Comparison of ENCODE assay signal across 29 cellular contexts in genomic region chr9:131934673-131935072, GRCh38.
"Had no signal": no experiment of that assay in that cellular context is flagged by ENCODE, and none has a peak within 500 bp of the region (broad histone marks: within the 10 kb centered on the region; RNA-seq: fewer than 3 reads in every experiment).

No MANE protein-coding gene starts in this region.

- H3K4me1 ChIP-seq: stomach, suprapubic skin, testis, tibial artery, tibial nerve, transverse colon, upper lobe of left lung, upper lobe of right lung, uterus, vagina had no signal

- DNase-seq: stimulated activated CD4-positive, alpha-beta T cell treated with anti-CD3 and anti-CD28 coated beads, Interleukin-2, amount 100 ng/mL, for 48 hours; stimulated activated CD4-positive, alpha-beta T cell treated with anti-CD3 and anti-CD28 coated beads, Interleukin-4, amount 100 ng/mL, for 1 hour; stimulated activated CD4-positive, alpha-beta T cell treated with anti-CD3 and anti-CD28 coated beads, Interleukin-4, amount 100 ng/mL, for 24 hours; stimulated activated CD4-positive, alpha-beta T cell treated with anti-CD3 and anti-CD28 coated beads, Interleukin-4, amount 100 ng/mL, for 4 hours; stimulated activated CD8-positive, alpha-beta memory T cell treated with anti-CD3 and anti-CD28 coated beads, Interleukin-4, amount 100 ng/mL, for 48 hours; stimulated activated naive B cell treated with anti-CD40 and anti-IgM and Interleukin-4, amounts not matched to agents 10 μg/mL and 1 μg/mL and 100 μg/mL, for 72 hours; stimulated activated naive CD4-positive, alpha-beta T cell; stimulated activated naive CD4-positive, alpha-beta T cell treated with Interleukin-2 at 50 U/mL for 16 hours; stimulated activated naive CD8-positive, alpha-beta T cell treated with anti-CD3 and anti-CD28 coated beads, Interleukin-15, amount 100 ng/mL, for 72 hours; stimulated activated naive CD8-positive, alpha-beta T cell treated with anti-CD3 and anti-CD28 coated beads, Interleukin-15, Interleukin-2, amounts not matched to agents 100 U/mL and 50 U/mL, for 24 hours; stomach; substantia nigra; testis; thyroid gland; tibial artery; transverse colon; trophoblast cell; upper lobe of left lung; upper lobe of right lung; uterus had no signal

- FAIRE-seq: urothelium cell line had no signal

- ATAC-seq: stimulated activated effector memory CD8-positive, alpha-beta T cell treated with anti-CD3 and anti-CD28 coated beads, Interleukin-12 subunit alpha, Interleukin-12 subunit beta, amount 100 ng/mL, for 72 hours; stimulated activated memory B cell treated with anti-CD40 and anti-IgM and Interleukin-4, amounts not matched to agents 10 μg/mL and 1 μg/mL and 100 μg/mL, for 72 hours; stimulated activated naive B cell treated with anti-CD40 and anti-IgM and Interleukin-4, amounts not matched to agents 10 μg/mL and 1 μg/mL and 100 μg/mL, for 72 hours; stimulated activated naive CD8-positive, alpha-beta T cell treated with anti-CD3 and anti-CD28 coated beads, Interleukin-15, amount 100 ng/mL, for 72 hours; stimulated activated naive CD8-positive, alpha-beta T cell treated with anti-CD3 and anti-CD28 coated beads, Interleukin-15, Interleukin-2, amounts not matched to agents 100 U/mL and 50 U/mL, for 24 hours; upper lobe of right lung had no signal

- H3K4me3 ChIP-seq: stomach, suprapubic skin, testis, thoracic aorta, thyroid gland, tibial artery, tibial nerve, transverse colon, upper lobe of left lung, upper lobe of right lung, uterus, vagina had no signal

- H3K27ac Mint-ChIP-seq: stimulated activated effector memory CD8-positive, alpha-beta T cell treated with anti-CD3 and anti-CD28 coated beads, Interleukin-12 subunit alpha, Interleukin-12 subunit beta, amount 100 ng/mL, for 72 hours; stimulated activated memory B cell treated with anti-CD40 and anti-IgM and Interleukin-4, amounts not matched to agents 10 μg/mL and 1 μg/mL and 100 μg/mL, for 72 hours; stimulated activated naive B cell treated with anti-CD40 and anti-IgM and Interleukin-4, amounts not matched to agents 10 μg/mL and 1 μg/mL and 100 μg/mL, for 72 hours; stimulated activated naive CD8-positive, alpha-beta T cell treated with anti-CD3 and anti-CD28 coated beads, Interleukin-15, amount 100 ng/mL, for 72 hours; stimulated activated naive CD8-positive, alpha-beta T cell treated with anti-CD3 and anti-CD28 coated beads, Interleukin-15, Interleukin-2, amounts not matched to agents 100 ng/mL and 50 ng/mL, for 24 hours; type B pancreatic cell had no signal

- H3K27me3 ChIP-seq: stomach, suprapubic skin, testis, thyroid gland, tibial artery, tibial nerve, transverse colon, upper lobe of left lung, upper lobe of right lung, uterus, vagina had no signal

- H3K36me3 ChIP-seq: uterus had no signal

- H3K27me3 Mint-ChIP-seq: stimulated activated memory B cell treated with anti-CD40 and anti-IgM and Interleukin-4, amounts not matched to agents 10 μg/mL and 1 μg/mL and 100 μg/mL, for 72 hours; stimulated activated naive B cell treated with anti-CD40 and anti-IgM and Interleukin-4, amounts not matched to agents 10 μg/mL and 1 μg/mL and 100 μg/mL, for 72 hours; stimulated activated naive CD8-positive, alpha-beta T cell treated with anti-CD3 and anti-CD28 coated beads, Interleukin-15, amount 100 ng/mL, for 72 hours; stimulated activated naive CD8-positive, alpha-beta T cell treated with anti-CD3 and anti-CD28 coated beads, Interleukin-15, Interleukin-2, amounts not matched to agents 100 ng/mL and 50 ng/mL, for 24 hours; type B pancreatic cell had no signal

- H3K9me3 Mint-ChIP-seq: stimulated activated effector memory CD8-positive, alpha-beta T cell treated with anti-CD3 and anti-CD28 coated beads, Interleukin-12 subunit alpha, Interleukin-12 subunit beta, amount 100 ng/mL, for 72 hours; stimulated activated memory B cell treated with anti-CD40 and anti-IgM and Interleukin-4, amounts not matched to agents 10 μg/mL and 1 μg/mL and 100 μg/mL, for 72 hours; stimulated activated naive CD8-positive, alpha-beta T cell treated with anti-CD3 and anti-CD28 coated beads, Interleukin-15, amount 100 ng/mL, for 72 hours; stimulated activated naive CD8-positive, alpha-beta T cell treated with anti-CD3 and anti-CD28 coated beads, Interleukin-15, Interleukin-2, amounts not matched to agents 100 ng/mL and 50 ng/mL, for 24 hours had no signal

- H3K27ac ChIP-seq: stomach, suprapubic skin, testis, thoracic aorta, thyroid gland, tibial artery, tibial nerve, transverse colon, upper lobe of left lung, upper lobe of right lung, uterus, vagina had no signal

- H3K4me3 Mint-ChIP-seq: stimulated activated effector memory CD8-positive, alpha-beta T cell treated with anti-CD3 and anti-CD28 coated beads, Interleukin-12 subunit alpha, Interleukin-12 subunit beta, amount 100 ng/mL, for 72 hours; stimulated activated memory B cell treated with anti-CD40 and anti-IgM and Interleukin-4, amounts not matched to agents 10 μg/mL and 1 μg/mL and 100 μg/mL, for 72 hours; stimulated activated naive B cell treated with anti-CD40 and anti-IgM and Interleukin-4, amounts not matched to agents 10 μg/mL and 1 μg/mL and 100 μg/mL, for 72 hours; stimulated activated naive CD8-positive, alpha-beta T cell treated with anti-CD3 and anti-CD28 coated beads, Interleukin-15, amount 100 ng/mL, for 72 hours; stimulated activated naive CD8-positive, alpha-beta T cell treated with anti-CD3 and anti-CD28 coated beads, Interleukin-15, Interleukin-2, amounts not matched to agents 100 ng/mL and 50 ng/mL, for 24 hours; type B pancreatic cell had no signal

- H3K9me3 ChIP-seq: stomach, suprapubic skin, testis, thoracic aorta, thyroid gland, tibial artery, upper lobe of left lung, upper lobe of right lung, uterus, vagina had no signal
